20 cellular contexts compared by ENCODE assay signal in genomic region chr2:69053416-69053965, GRCh38. TPM values are rescaled to one million over a fixed set of nuclear protein-coding genes. Genes with fewer than 3 reads are reported as not detected.
"Had no signal": no experiment of that assay in that cellular context is flagged by ENCODE, and none has a peak within 500 bp of the region (broad histone marks: within the 10 kb centered on the region; RNA-seq: fewer than 3 reads in every experiment).

No MANE protein-coding gene starts in this region.

- DNase-seq: activated CD4-positive, alpha-beta T cell treated with anti-CD3 and anti-CD28 coated beads, Interleukin-2, amount 50 U/mL, for 1 hour; activated CD4-positive, CD25-positive, alpha-beta regulatory T cell treated with anti-CD3 and anti-CD28 coated beads, Interleukin-2, amount 50 U/mL, for 72 hours; activated CD8-positive, alpha-beta memory T cell treated with anti-CD3 and anti-CD28 coated beads, Interleukin-2, amount 50 U/mL, for 48 hours; activated effector memory CD4-positive, alpha-beta T cell treated with Interleukin-2 at 50 U/mL for 16 hours; activated naive CD4-positive, alpha-beta T cell treated with anti-CD3 and anti-CD28 coated beads, Interleukin-2, amount 10 ng/mL, durations not matched to agents 7 days and 5 days; activated naive CD8-positive, alpha-beta T cell treated with anti-CD3 and anti-CD28 coated beads, Interleukin-2, amount 50 U/mL, for 24 hours; brain microvascular endothelial cell; effector CD4-positive, alpha-beta T cell; esophagus squamous epithelium; foreskin keratinocyte; hippocampal formation; islet precursor cell; natural killer cell; stimulated activated CD8-positive, alpha-beta memory T cell treated with anti-CD3 and anti-CD28 coated beads, Interleukin-4, amount 100 ng/mL, for 48 hours; stimulated activated naive CD4-positive, alpha-beta T cell; thyroid gland had no signal

- H3K9me3 ChIP-seq: esophagus squamous epithelium, neutrophil, thyroid gland had no signal

- H3K36me3 ChIP-seq: brain microvascular endothelial cell, esophagus squamous epithelium, neutrophil, thyroid gland had no signal

- H2AFZ ChIP-seq: parathyroid adenoma had no signal

- H3K27ac ChIP-seq: brain microvascular endothelial cell, esophagus squamous epithelium, foreskin keratinocyte, neutrophil, parathyroid adenoma, thyroid gland had no signal

- H3K4me1 ChIP-seq: parathyroid adenoma had no signal

- H3K4me3 ChIP-seq: coronary artery, esophagus squamous epithelium, lung, thyroid gland had no signal

- H3K27me3 ChIP-seq: brain microvascular endothelial cell, esophagus squamous epithelium, foreskin keratinocyte, thyroid gland had no signal

- ATAC-seq: foreskin keratinocyte, natural killer cell had no signal

- H3K9ac ChIP-seq: parathyroid adenoma had no signal

RNA-seq across cellular contexts. Expression of gene ANTXR1, which starts 40.5 kb away (rescaled TPM):
- total RNA-seq: natural killer cell had no signal
